Comparison of ENCODE assay signal across 1 cellular context in the genomic region with DNA sequence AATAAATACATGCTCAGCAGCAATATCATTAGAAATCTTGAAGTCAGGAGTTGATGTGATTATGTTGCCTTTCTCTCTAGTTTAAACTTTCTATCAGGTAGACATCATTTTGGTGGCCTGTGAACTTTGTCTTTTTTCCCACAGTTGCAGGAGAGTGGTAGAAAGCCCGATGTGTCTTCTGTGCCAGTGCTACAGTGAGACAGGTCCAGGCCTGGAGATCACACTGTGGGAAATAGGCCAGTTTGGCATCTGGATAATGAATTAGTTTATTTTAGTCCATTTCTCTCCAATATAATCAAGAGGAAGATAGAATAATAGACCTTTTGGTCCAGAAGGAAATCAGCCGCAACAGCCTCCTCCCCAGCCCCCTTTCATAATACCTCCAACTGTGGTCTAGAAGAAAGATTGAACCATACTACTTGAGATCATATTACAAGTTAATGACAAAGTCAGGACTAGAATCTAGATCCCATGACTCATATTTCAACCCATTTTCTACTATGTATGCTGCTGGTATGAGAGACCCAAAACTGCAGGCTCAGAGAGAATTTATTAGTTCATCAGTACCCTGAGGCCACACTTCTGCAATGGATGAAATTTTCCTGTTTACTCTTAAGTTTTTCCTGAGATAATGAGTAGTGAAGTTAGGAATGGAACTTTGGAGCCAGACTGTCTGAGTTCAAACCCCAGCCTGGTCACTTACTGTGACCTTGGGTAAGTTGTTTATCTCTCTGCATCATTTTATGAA.
TF ChIP-seq lines count a peak whose summit lies in the region.

No MANE protein-coding gene starts in this region.

TF ChIP-seq in HEK293, 187 proteins besides CTCF, POLR2A, EP300 and RAD21 (continued from another document):
- TF ChIP-seq ZNF146 (tag by site-specific recombination; IDR thresholded peaks at IDR 0.05) (no peak), ZBTB7A (tag by site-specific recombination; IDR thresholded peaks at IDR 0.05; ENCODE audit: low read depth) (no peak), ZNF266 (tag by site-specific recombination; IDR thresholded peaks at IDR 0.05; ENCODE audit: low read depth) (no peak), ZNF670 (tag by site-specific recombination; IDR thresholded peaks at IDR 0.05; ENCODE audit: low read depth) (no peak), HOXA7 (CRISPR knock-in tag; IDR thresholded peaks at IDR 0.05; ENCODE audit: borderline replicate concordance) (no peak), ZNF221 (tag by site-specific recombination; IDR thresholded peaks at IDR 0.05; ENCODE audit: borderline replicate concordance) (no peak), KLF1 (tag by site-specific recombination; IDR thresholded peaks at IDR 0.05) (no peak), ZNF610 (tag by site-specific recombination; IDR thresholded peaks at IDR 0.05; ENCODE audit: borderline replicate concordance) (no peak), EGR2 (tag by site-specific recombination; IDR thresholded peaks at IDR 0.05; ENCODE audit: low read depth) (no peak), SETDB1 (IDR thresholded peaks at IDR 0.05; ENCODE audit: insufficient read length, low read length) (peak; percentile 63), ZNF791 (tag by site-specific recombination; IDR thresholded peaks at IDR 0.05) (no peak), ZNF416 (tag by site-specific recombination; IDR thresholded peaks at IDR 0.05) (no peak), ZNF560 (tag by site-specific recombination; IDR thresholded peaks at IDR 0.05; ENCODE audit: borderline replicate concordance) (no peak), ZNF792 (tag by site-specific recombination; IDR thresholded peaks at IDR 0.05) (no peak), ZNF626 (tag by site-specific recombination; IDR thresholded peaks at IDR 0.05) (no peak), ZNF600 (tag by site-specific recombination; IDR thresholded peaks at IDR 0.05) (no peak), GLI2 (tag by site-specific recombination; IDR thresholded peaks at IDR 0.05; ENCODE audit: borderline replicate concordance, low read depth) (no peak), ZNF488 (tag by site-specific recombination; IDR thresholded peaks at IDR 0.05) (no peak), BCL6B (tag by site-specific recombination; IDR thresholded peaks at IDR 0.05) (no peak), SP7 (tag by site-specific recombination; IDR thresholded peaks at IDR 0.05) (peak; percentile 83), ZBTB1 (tag by site-specific recombination; IDR thresholded peaks at IDR 0.05) (no peak), ZBTB20 (tag by site-specific recombination; IDR thresholded peaks at IDR 0.05) (no peak), ZNF548 (tag by site-specific recombination; IDR thresholded peaks at IDR 0.05) (no peak)
- TF ChIP-seq, protein P1, sequence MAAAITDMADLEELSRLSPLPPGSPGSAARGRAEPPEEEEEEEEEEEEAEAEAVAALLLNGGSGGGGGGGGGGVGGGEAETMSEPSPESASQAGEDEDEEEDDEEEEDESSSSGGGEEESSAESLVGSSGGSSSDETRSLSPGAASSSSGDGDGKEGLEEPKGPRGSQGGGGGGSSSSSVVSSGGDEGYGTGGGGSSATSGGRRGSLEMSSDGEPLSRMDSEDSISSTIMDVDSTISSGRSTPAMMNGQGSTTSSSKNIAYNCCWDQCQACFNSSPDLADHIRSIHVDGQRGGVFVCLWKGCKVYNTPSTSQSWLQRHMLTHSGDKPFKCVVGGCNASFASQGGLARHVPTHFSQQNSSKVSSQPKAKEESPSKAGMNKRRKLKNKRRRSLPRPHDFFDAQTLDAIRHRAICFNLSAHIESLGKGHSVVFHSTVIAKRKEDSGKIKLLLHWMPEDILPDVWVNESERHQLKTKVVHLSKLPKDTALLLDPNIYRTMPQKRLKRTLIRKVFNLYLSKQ (tag by site-specific recombination; IDR thresholded peaks at IDR 0.05; ENCODE audit: borderline replicate concordance) = no peak
- TF ChIP-seq, protein P2, sequence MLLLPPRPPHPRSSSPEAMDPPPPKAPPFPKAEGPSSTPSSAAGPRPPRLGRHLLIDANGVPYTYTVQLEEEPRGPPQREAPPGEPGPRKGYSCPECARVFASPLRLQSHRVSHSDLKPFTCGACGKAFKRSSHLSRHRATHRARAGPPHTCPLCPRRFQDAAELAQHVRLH (tag by site-specific recombination; IDR thresholded peaks at IDR 0.05) = no peak
